16 cellular contexts compared by ENCODE assay signal in genomic region chr3:13535905-13536304, GRCh38. TPM values are rescaled to one million over a fixed set of nuclear protein-coding genes. Genes with fewer than 3 reads are reported as not detected.
A peak's percentile ranks its signal among the peaks of the same experiment; 100 is the strongest.
DNase-seq lines count a peak whose midpoint lies in the region; ATAC-seq and TF ChIP-seq lines count a peak whose summit lies in the region.
"Had no signal": no experiment of that assay in that cellular context is flagged by ENCODE, and none has a peak within 500 bp of the region (broad histone marks: within the 10 kb centered on the region; RNA-seq: fewer than 3 reads in every experiment).

No MANE protein-coding gene starts in this region.

- DNase-seq in MG63, result peak; percentile 31
- peak; percentile 21 for DNase-seq in medulla oblongata (ENCODE audit: extremely low spot score)
- no peak for DNase-seq in type B pancreatic cell (ENCODE audit: extremely low spot score, unreplicated experiment)
- DNase-seq in GOT3 (lab: John Stamatoyannopoulos, UW), result no peak
- no peak for DNase-seq in GM19240 (ENCODE audit: insufficient read length, low spot score)
- DNase-seq: BE2C; body of pancreas; MM.1S; NCI-H69; OCI-M1; stimulated activated CD4-positive, alpha-beta T cell treated with anti-CD3 and anti-CD28 coated beads, Interleukin-4, amount 100 ng/mL, for 1 hour; T-helper 9 cell had no signal

- no peaks in the 10 kb centered on the region for H3K36me3 ChIP-seq in MG63
- H3K36me3 ChIP-seq: BE2C, left lung had no signal

- H3K27me3 ChIP-seq in MG63, result no peaks in the 10 kb centered on the region
- H3K27me3 ChIP-seq: BE2C, body of pancreas had no signal

- H3K27me3 Mint-ChIP-seq in type B pancreatic cell, result no peaks in the 10 kb centered on the region

- H3K36me3 Mint-ChIP-seq in type B pancreatic cell, result no peaks in the 10 kb centered on the region

- peak; percentile 29; the same call in 1 of the 3 replicates for ATAC-seq in SK-N-SH treated with all-trans-retinoic acid at 6 μM for 48 hours
- ATAC-seq in HG02981 (IDR thresholded peaks at IDR 0.05; ENCODE audit: unreplicated experiment), result no peak
- ATAC-seq: activated naive CD4-positive, alpha-beta T cell treated with anti-CD3 and anti-CD28 coated beads, Interleukin-2, amount 50 U/mL, for 72 hours; body of pancreas; left lung had no signal

- H3K9me3 Mint-ChIP-seq in type B pancreatic cell, result no peaks in the 10 kb centered on the region

- no peaks in the 10 kb centered on the region for H3K9me3 ChIP-seq in MG63
- H3K9me3 ChIP-seq: BE2C, body of pancreas, left lung had no signal

- no peak for TF ChIP-seq CTCF in type B pancreatic cell (conservative IDR thresholded peaks at IDR 0.05)

- H3K4me3 Mint-ChIP-seq in type B pancreatic cell, result no peak overlapping the region

- H3K4me3 ChIP-seq in MG63, result no peak overlapping the region
- H3K4me3 ChIP-seq: body of pancreas, left lung had no signal

- peak overlapping the region; percentile 64 for H3K27ac Mint-ChIP-seq in type B pancreatic cell
- H3K27ac Mint-ChIP-seq: activated naive CD4-positive, alpha-beta T cell treated with anti-CD3 and anti-CD28 coated beads, Interleukin-2, amount 50 U/mL, for 72 hours had no signal

- H3K4me1 Mint-ChIP-seq in type B pancreatic cell (ENCODE audit: unreplicated experiment), result peaks cover 27% of the 10 kb centered on the region

TF ChIP-seq in SK-N-SH treated with all-trans-retinoic acid at 6 μM for 48 hours, 23 proteins besides CTCF, POLR2A, EP300 and RAD21:
- TF ChIP-seq PATZ1 (CRISPR knock-in tag; IDR thresholded peaks at IDR 0.05; ENCODE audit: borderline replicate concordance), result no peak
- TF ChIP-seq TCF4 (CRISPR knock-in tag; IDR thresholded peaks at IDR 0.05; ENCODE audit: borderline replicate concordance), result peak; percentile 57; the same call in 1 of the 2 replicates

RNA-seq across cellular contexts. Expression of gene FBLN2, which starts 13.0 kb away (rescaled TPM):
- 33.6 and 59.9 TPM in 2 replicates for total RNA-seq in MG63 (2014; rRNA removed; shearing (Covaris generic); ENCODE audit: low replicate concordance)
- 49.1 and 67.6 TPM in 2 replicates for total RNA-seq in type B pancreatic cell (ENCODE audit: low replicate concordance)
- total RNA-seq: activated naive CD4-positive, alpha-beta T cell treated with anti-CD3 and anti-CD28 coated beads, Interleukin-2, amount 50 U/mL, for 72 hours had no signal

RNA-seq across cellular contexts. Expression of gene HDAC11, which starts 55.8 kb away (rescaled TPM):
- total RNA-seq in MG63 (2014; rRNA removed; shearing (Covaris generic); ENCODE audit: low replicate concordance), result 13.4 and 40.4 TPM in 2 replicates
- total RNA-seq in type B pancreatic cell (ENCODE audit: low replicate concordance), result 21.9 and 26.1 TPM in 2 replicates

Comparison
In these comparisons a context has a peak if more than half of its experiments do, and no peak if none do; other contexts are left out.
1. DNase-seq: peak in MG63 (single experiment) and medulla oblongata (single experiment); none in type B pancreatic cell (single experiment), GOT3 (single experiment) and GM19240 (single experiment).